Comparison of ENCODE assay signal across 10 cellular contexts in genomic region chr2:24886640-24887324, GRCh38. TPM values are rescaled to one million over a fixed set of nuclear protein-coding genes. Genes with fewer than 3 reads are reported as not detected.
DNase-seq lines count a peak whose midpoint lies in the region; ATAC-seq, FAIRE-seq and TF ChIP-seq lines count a peak whose summit lies in the region.
"Had no signal": no experiment of that assay in that cellular context is flagged by ENCODE, and none has a peak within 500 bp of the region (broad histone marks: within the 10 kb centered on the region; RNA-seq: fewer than 3 reads in every experiment).

No MANE protein-coding gene starts in this region.

- FAIRE-seq in kidney (lab: Jason Lieb, UNC): no peak
- FAIRE-seq: A204.1 had no signal

- H3K4me3 Mint-ChIP-seq in activated CD8-positive, alpha-beta T cell treated with anti-CD3 and anti-CD28 coated beads for 36 hours: no peak overlapping the region
- H3K4me3 Mint-ChIP-seq in activated CD8-positive, alpha-beta T cell treated with anti-CD3 and anti-CD28 coated beads, Interleukin-2, amount 10 ng/mL, durations not matched to agents 7 days and 5 days: no peak overlapping the region

- peak overlapping the region; percentile 83 for H3K4me2 ChIP-seq in OCI-LY3 (ENCODE audit: low read length)

- ATAC-seq in activated CD8-positive, alpha-beta T cell treated with anti-CD3 and anti-CD28 coated beads for 36 hours: no peak
- ATAC-seq in activated CD8-positive, alpha-beta T cell treated with anti-CD3 and anti-CD28 coated beads, Interleukin-2, amount 10 ng/mL, durations not matched to agents 7 days and 5 days: no peak
- ATAC-seq in GM21786 (IDR thresholded peaks at IDR 0.05; ENCODE audit: unreplicated experiment): no peak
- no peak for ATAC-seq in HG03571 (IDR thresholded peaks at IDR 0.05; ENCODE audit: unreplicated experiment)

- no peaks in the 10 kb centered on the region for H3K9me3 Mint-ChIP-seq in activated CD8-positive, alpha-beta T cell treated with anti-CD3 and anti-CD28 coated beads for 36 hours
- H3K9me3 Mint-ChIP-seq in activated CD8-positive, alpha-beta T cell treated with anti-CD3 and anti-CD28 coated beads, Interleukin-2, amount 10 ng/mL, durations not matched to agents 7 days and 5 days (ENCODE audit: insufficient read depth): peaks cover 4% of the 10 kb centered on the region

- peaks cover 10% of the 10 kb centered on the region for H3K4me1 Mint-ChIP-seq in activated CD8-positive, alpha-beta T cell treated with anti-CD3 and anti-CD28 coated beads for 36 hours (ENCODE audit: low read depth)
- peaks cover 7% of the 10 kb centered on the region for H3K4me1 Mint-ChIP-seq in activated CD8-positive, alpha-beta T cell treated with anti-CD3 and anti-CD28 coated beads, Interleukin-2, amount 10 ng/mL, durations not matched to agents 7 days and 5 days (ENCODE audit: low read depth)

- intact Hi-C loops in activated CD8-positive, alpha-beta T cell treated with anti-CD3 and anti-CD28 coated beads for 36 hours (cut with micrococcal nuclease): no loop called here
- intact Hi-C loops in kidney (cut with DNase I): no loop called here

- H3K27me3 ChIP-seq in OCI-LY3 (ENCODE audit: low read depth, low read length): no peaks in the 10 kb centered on the region

- H3K4me1 ChIP-seq in OCI-LY3 (ENCODE audit: low read length) (peaks cover 37% of the 10 kb centered on the region), kidney (ENCODE audit: control insufficient read depth in 1 of 2, insufficient read depth in 1 of 2, low read depth in 1 of 2, low read length in 2 of 2) (peaks cover 0 to 9% of the 10 kb centered on the region in 2 donors)

- peak overlapping the region; percentile 82 for H3K4me3 ChIP-seq in OCI-LY3 (ENCODE audit: low read length)
- H3K4me3 ChIP-seq in kidney (ENCODE audit: low read length in 2 of 2): no peak overlapping the region

- no peak for TF ChIP-seq POLR2A in erythroblast (IDR thresholded peaks at IDR 0.05; ENCODE audit: low read length)

- TF ChIP-seq CTCF in activated CD8-positive, alpha-beta T cell treated with anti-CD3 and anti-CD28 coated beads for 36 hours (IDR thresholded peaks at IDR 0.05): no peak
- TF ChIP-seq CTCF in OCI-LY3 (IDR thresholded peaks at IDR 0.05; ENCODE audit: low read depth, low read length) (no peak), kidney (IDR thresholded peaks at IDR 0.05; ENCODE audit: borderline replicate concordance, extremely low read depth, insufficient read depth) (no peak)

- POLR2A ChIA-PET in activated CD8-positive, alpha-beta T cell treated with anti-CD3 and anti-CD28 coated beads for 36 hours (lab: Charles Lee): no interaction called here
- POLR2A ChIA-PET in activated CD8-positive, alpha-beta T cell treated with anti-CD3 and anti-CD28 coated beads, Interleukin-2, amount 10 ng/mL, durations not matched to agents 7 days and 5 days (lab: Charles Lee): no interaction called here

- no peak overlapping the region for H2AFZ ChIP-seq in OCI-LY3 (ENCODE audit: low read depth, low read length)

- H3K79me2 ChIP-seq in OCI-LY3 (ENCODE audit: low read length): peaks cover 65% of the 10 kb centered on the region

- H3K27me3 Mint-ChIP-seq in activated CD8-positive, alpha-beta T cell treated with anti-CD3 and anti-CD28 coated beads for 36 hours: no peaks in the 10 kb centered on the region
- H3K27me3 Mint-ChIP-seq in activated CD8-positive, alpha-beta T cell treated with anti-CD3 and anti-CD28 coated beads, Interleukin-2, amount 10 ng/mL, durations not matched to agents 7 days and 5 days (ENCODE audit: low read depth): no peaks in the 10 kb centered on the region

- H3K27ac Mint-ChIP-seq in activated CD8-positive, alpha-beta T cell treated with anti-CD3 and anti-CD28 coated beads for 36 hours: no peak overlapping the region
- no peak overlapping the region for H3K27ac Mint-ChIP-seq in activated CD8-positive, alpha-beta T cell treated with anti-CD3 and anti-CD28 coated beads, Interleukin-2, amount 10 ng/mL, durations not matched to agents 7 days and 5 days

- DNase-seq in activated CD8-positive, alpha-beta T cell treated with anti-CD3 and anti-CD28 coated beads for 36 hours: peak; percentile 4
- DNase-seq in activated CD8-positive, alpha-beta T cell treated with anti-CD3 and anti-CD28 coated beads, Interleukin-2, amount 10 ng/mL, durations not matched to agents 7 days and 5 days: no peak
- DNase-seq in kidney: no peak
- no peak for DNase-seq in erythroblast (lab: John Stamatoyannopoulos, UW)
- DNase-seq: activated CD4-positive, CD25-positive, alpha-beta regulatory T cell had no signal

- H3K27ac ChIP-seq in OCI-LY3 (ENCODE audit: low read length): peak overlapping the region; percentile 74
- peak overlapping the region; percentile 8 to 33 for H3K27ac ChIP-seq in kidney (ENCODE audit: low read depth in 2 of 2, low read length in 2 of 2)
- H3K27ac ChIP-seq in temporal lobe (ENCODE audit: low read depth, low read length): peak overlapping the region; percentile 7

- CTCF ChIA-PET in activated CD8-positive, alpha-beta T cell treated with anti-CD3 and anti-CD28 coated beads for 36 hours (lab: Charles Lee): no interaction called here
- CTCF ChIA-PET in activated CD8-positive, alpha-beta T cell treated with anti-CD3 and anti-CD28 coated beads, Interleukin-2, amount 10 ng/mL, durations not matched to agents 7 days and 5 days (lab: Charles Lee): no interaction called here

- H3K36me3 ChIP-seq in OCI-LY3 (replicated peaks; ENCODE audit: low read depth, low read length) (peaks cover 39% of the 10 kb centered on the region), kidney (ENCODE audit: control insufficient read depth in 1 of 2, insufficient read depth in 2 of 2, low read length in 2 of 2) (no peaks in the 10 kb centered on the region)

- peaks cover 20% of the 10 kb centered on the region for H3K36me3 Mint-ChIP-seq in activated CD8-positive, alpha-beta T cell treated with anti-CD3 and anti-CD28 coated beads for 36 hours (ENCODE audit: low read depth)
- H3K36me3 Mint-ChIP-seq in activated CD8-positive, alpha-beta T cell treated with anti-CD3 and anti-CD28 coated beads, Interleukin-2, amount 10 ng/mL, durations not matched to agents 7 days and 5 days (ENCODE audit: low read depth): peaks cover 19% of the 10 kb centered on the region

- no peaks in the 10 kb centered on the region for H3K9me3 ChIP-seq in OCI-LY3 (ENCODE audit: insufficient read depth, low read length)
- H3K9me3 ChIP-seq in kidney (ENCODE audit: control insufficient read depth in 1 of 2, low read length in 2 of 2): no peaks in the 10 kb centered on the region

- peak overlapping the region; percentile 71 for H3K9ac ChIP-seq in OCI-LY3 (ENCODE audit: low read length)
- no peak overlapping the region for H3K9ac ChIP-seq in kidney (ENCODE audit: low read length in 2 of 2)

- H4K20me1 ChIP-seq in OCI-LY3 (ENCODE audit: insufficient read depth, low read length): peaks cover 29% of the 10 kb centered on the region

RNA-seq across cellular contexts. Expression of gene ADCY3, which starts 33.3 kb away (rescaled TPM):
- total RNA-seq in activated CD8-positive, alpha-beta T cell treated with anti-CD3 and anti-CD28 coated beads for 36 hours: 10 to 100 TPM; 46.3 to 47.9 TPM
- total RNA-seq in activated CD8-positive, alpha-beta T cell treated with anti-CD3 and anti-CD28 coated beads, Interleukin-2, amount 10 ng/mL, durations not matched to agents 7 days and 5 days: 10 to 100 TPM; 52.9 to 62.7 TPM
- total RNA-seq in kidney (44.6 TPM), temporal lobe (25.8 TPM)
- 21.1 TPM for polyA plus RNA-seq in kidney (ENCODE audit: insufficient read depth, low read depth, low replicate concordance)

Comparison
In these comparisons a context has a peak if more than half of its experiments do, and no peak if none do; other contexts are left out.
1. H3K27ac ChIP-seq: peak in every context shown above with its lines; median percentile 74 in OCI-LY3; 20 in kidney; 7 in temporal lobe.